In the genomic region with DNA sequence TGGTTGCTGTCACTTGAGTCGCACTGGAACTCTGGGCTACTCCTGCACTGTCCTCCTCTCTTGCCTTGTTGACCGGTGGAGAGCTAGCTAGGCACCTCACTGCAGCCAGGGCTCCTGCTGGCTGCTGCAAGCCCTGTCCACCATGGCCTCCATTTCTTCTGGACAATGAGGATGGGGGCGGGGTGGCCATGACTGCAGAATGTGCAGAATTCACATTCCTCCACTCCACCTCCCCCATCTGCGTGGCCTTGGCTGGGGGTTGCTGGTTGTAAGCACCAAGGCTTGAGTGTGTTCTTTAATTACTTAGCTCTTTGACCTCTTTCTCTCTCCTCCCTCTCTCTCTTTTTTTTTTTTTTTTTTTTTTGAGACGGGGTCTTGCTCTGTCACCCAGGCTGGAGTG, we compare ENCODE assay signal across 20 cellular contexts.
"Had no signal": no experiment of that assay in that cellular context is flagged by ENCODE, and none has a peak within 500 bp of the region (broad histone marks: within the 10 kb centered on the region; RNA-seq: fewer than 3 reads in every experiment).

No MANE protein-coding gene starts in this region.

- H3K27ac ChIP-seq: colonic mucosa, dorsolateral prefrontal cortex, neural progenitor cell, thyroid gland, upper lobe of right lung had no signal

- H2AFZ ChIP-seq: neural progenitor cell had no signal

- H3K9ac ChIP-seq: neural progenitor cell had no signal

- DNase-seq: activated B cell treated with CpG ODN at 0.5 μM for 24 hours; activated CD4-positive, alpha-beta T cell treated with anti-CD3 and anti-CD28 coated beads for 36 hours; activated CD4-positive, alpha-beta T cell treated with anti-CD3 and anti-CD28 coated beads, Interleukin-2, amount 50 U/mL, for 4 hours; activated CD8-positive, alpha-beta memory T cell treated with anti-CD3 and anti-CD28 coated beads for 24 hours; activated CD8-positive, alpha-beta memory T cell treated with anti-CD3 and anti-CD28 coated beads, Interleukin-2, amount 50 U/mL, for 4 hours; activated T-cell treated with anti-CD3 and anti-CD28 coated beads, Interleukin-2, amount 50 U/mL, for 24 hours; colonic mucosa; dorsolateral prefrontal cortex; effector memory CD8-positive, alpha-beta T cell; glutamatergic neuron; hippocampal formation; stimulated activated CD4-positive, alpha-beta T cell treated with anti-CD3 and anti-CD28 coated beads, Interleukin-4, amount 100 ng/mL, for 4 hours; stimulated activated naive CD8-positive, alpha-beta T cell treated with anti-CD3 and anti-CD28 coated beads, Interleukin-15, Interleukin-2, amounts not matched to agents 100 U/mL and 50 U/mL, for 24 hours; T1000; upper lobe of right lung had no signal

- H3K9me3 ChIP-seq: colonic mucosa, thyroid gland had no signal

- H3K36me3 ChIP-seq: colonic mucosa, neural progenitor cell, thyroid gland, upper lobe of right lung had no signal

- H3K4me1 ChIP-seq: colonic mucosa, neural progenitor cell, thyroid gland, upper lobe of right lung had no signal

- H3K4me3 ChIP-seq: colonic mucosa, dorsolateral prefrontal cortex, neural progenitor cell, thyroid gland, upper lobe of right lung had no signal

- H3K27me3 ChIP-seq: colonic mucosa, dorsolateral prefrontal cortex, neural progenitor cell, thyroid gland, upper lobe of right lung had no signal

- ATAC-seq: activated CD4-positive, alpha-beta T cell treated with anti-CD3 and anti-CD28 coated beads for 36 hours; activated naive CD4-positive, alpha-beta T cell treated with anti-CD3 and anti-CD28 coated beads, Interleukin-2, amount 50 U/mL, for 72 hours; activated T-helper 17 cell treated with anti-CD3 and anti-CD28 coated beads, Interleukin-2, amount 50 U/mL, for 72 hours; effector memory CD8-positive, alpha-beta T cell; esophagus mucosa; stimulated activated naive CD8-positive, alpha-beta T cell treated with anti-CD3 and anti-CD28 coated beads, Interleukin-15, Interleukin-2, amounts not matched to agents 100 U/mL and 50 U/mL, for 24 hours; upper lobe of right lung had no signal

- H3K4me2 ChIP-seq: neural progenitor cell had no signal
